Comparison of ENCODE assay signal across 3 cellular contexts in genomic region chr11:118956847-118957469, GRCh38.
TF ChIP-seq lines count a peak whose summit lies in the region.

No MANE protein-coding gene starts in this region.

TF ChIP-seq in SK-N-SH treated with all-trans-retinoic acid at 6 μM for 48 hours, 23 proteins besides CTCF, POLR2A, EP300 and RAD21:
- TF ChIP-seq ZFP3 (CRISPR knock-in tag; IDR thresholded peaks at IDR 0.05) (no peak), ZNF565 (CRISPR knock-in tag; conservative IDR thresholded peaks at IDR 0.05; ENCODE audit: low read depth) (no peak), CSRNP3 (CRISPR knock-in tag; IDR thresholded peaks at IDR 0.05) (no peak), ZNF70 (CRISPR knock-in tag; IDR thresholded peaks at IDR 0.05) (no peak), ARNTL (CRISPR knock-in tag; IDR thresholded peaks at IDR 0.05; ENCODE audit: borderline replicate concordance, low read depth) (no peak), OSR1 (CRISPR knock-in tag; IDR thresholded peaks at IDR 0.05) (no peak), SNAI2 (CRISPR knock-in tag; IDR thresholded peaks at IDR 0.05) (no peak), ZC3H10 (CRISPR knock-in tag; IDR thresholded peaks at IDR 0.05) (no peak)

TF ChIP-seq in SK-N-SH, 30 proteins besides CTCF, POLR2A, EP300 and RAD21:
- TF ChIP-seq FOXM1 (IDR thresholded peaks at IDR 0.05; ENCODE audit: low read depth) (no peak), PBX3 (IDR thresholded peaks at IDR 0.05) (no peak), ZBTB33 (IDR thresholded peaks at IDR 0.05; ENCODE audit: borderline replicate concordance, low read depth) (no peak), RCOR1 (IDR thresholded peaks at IDR 0.05; ENCODE audit: low read length) (no peak), FOSL2 (IDR thresholded peaks at IDR 0.05; ENCODE audit: borderline replicate concordance, low read depth) (no peak), RXRA (IDR thresholded peaks at IDR 0.05; ENCODE audit: borderline replicate concordance, low read depth) (no peak), REST (IDR thresholded peaks at IDR 0.05; ENCODE audit: low read depth, low read length) (no peak), RFX5 (IDR thresholded peaks at IDR 0.05; ENCODE audit: low read length) (no peak), MXI1 (IDR thresholded peaks at IDR 0.05; ENCODE audit: low read depth, low read length) (no peak), MEF2A (IDR thresholded peaks at IDR 0.05; ENCODE audit: borderline replicate concordance, low read depth) (no peak), USF1 (IDR thresholded peaks at IDR 0.05; ENCODE audit: borderline replicate concordance, low read depth) (no peak), NFIC (IDR thresholded peaks at IDR 0.05; ENCODE audit: borderline replicate concordance) (no peak), TAF1 (IDR thresholded peaks at IDR 0.05; ENCODE audit: borderline replicate concordance, low read depth, low read length) (no peak), TEAD4 (IDR thresholded peaks at IDR 0.05; ENCODE audit: borderline replicate concordance, insufficient read depth) (no peak)

TF ChIP-seq in H1, 55 proteins besides CTCF, POLR2A, EP300 and RAD21:
- TF ChIP-seq MAFK (IDR thresholded peaks at IDR 0.05; ENCODE audit: low read depth, low read length) (no peak), SP1 (IDR thresholded peaks at IDR 0.05; ENCODE audit: low read depth, low read length) (no peak), HDAC6 (IDR thresholded peaks at IDR 0.05; ENCODE audit: low read depth, low read length) (no peak), ATF2 (IDR thresholded peaks at IDR 0.05; ENCODE audit: low read length) (no peak), SP4 (IDR thresholded peaks at IDR 0.05; ENCODE audit: low read length) (no peak), CREB1 (IDR thresholded peaks at IDR 0.05) (no peak), JUN (IDR thresholded peaks at IDR 0.05; ENCODE audit: low read depth, low read length) (no peak), BCL11A (IDR thresholded peaks at IDR 0.05; ENCODE audit: low read depth in 2 of 2, low read length in 2 of 2) (no peak), GABPA (IDR thresholded peaks at IDR 0.05; ENCODE audit: borderline replicate concordance, insufficient read depth, low read length) (no peak), BACH1 (IDR thresholded peaks at IDR 0.05; ENCODE audit: low read length) (no peak)
